In genomic region chr1:230983811-230984210, GRCh38 we compare ENCODE assay signal across 16 cellular contexts. TPM values are rescaled to one million over a fixed set of nuclear protein-coding genes. Genes with fewer than 3 reads are reported as not detected.
DNase-seq lines count a peak whose midpoint lies in the region; ATAC-seq and TF ChIP-seq lines count a peak whose summit lies in the region.
"Had no signal": no experiment of that assay in that cellular context is flagged by ENCODE, and none has a peak within 500 bp of the region (broad histone marks: within the 10 kb centered on the region; RNA-seq: fewer than 3 reads in every experiment).

No MANE protein-coding gene starts in this region.

- H3K27ac Mint-ChIP-seq in stimulated activated naive CD8-positive, alpha-beta T cell treated with anti-CD3 and anti-CD28 coated beads, Interleukin-15, Interleukin-2, amounts not matched to agents 100 ng/mL and 50 ng/mL, for 24 hours = peak overlapping the region; percentile 6
- no peak overlapping the region for H3K27ac Mint-ChIP-seq in endothelial cell (ENCODE audit: unreplicated experiment)
- peak overlapping the region; percentile 22 for H3K27ac Mint-ChIP-seq in stimulated activated memory B cell treated with anti-CD40 and anti-IgM and Interleukin-4, amounts not matched to agents 10 μg/mL and 1 μg/mL and 100 μg/mL, for 72 hours
- H3K27ac Mint-ChIP-seq in activated T-helper 1 cell treated with anti-CD3 and anti-CD28 coated beads, Interleukin-12 subunit alpha, Interleukin-12 subunit beta, Interleukin-2, Interleukin-4 antibody, amounts not matched to agents 30 ng/mL and 10 ng/mL and 1 ng/mL, durations not matched to agents 14 hours and 24 hours and 36 hours = no peak overlapping the region
- H3K27ac Mint-ChIP-seq in activated CD8-positive, alpha-beta memory T cell treated with anti-CD3 and anti-CD28 coated beads, Interleukin-2, amount 10 ng/mL, durations not matched to agents 7 days and 5 days = no peak overlapping the region
- H3K27ac Mint-ChIP-seq: CD8-positive, alpha-beta T cell had no signal

- CTCF ChIA-PET in activated CD8-positive, alpha-beta memory T cell treated with anti-CD3 and anti-CD28 coated beads, Interleukin-2, amount 10 ng/mL, durations not matched to agents 7 days and 5 days (lab: Charles Lee) = no interaction called here

- no peak for DNase-seq in stimulated activated naive CD8-positive, alpha-beta T cell treated with anti-CD3 and anti-CD28 coated beads, Interleukin-15, Interleukin-2, amounts not matched to agents 100 U/mL and 50 U/mL, for 24 hours
- DNase-seq in endothelial cell (ENCODE audit: low spot score) (no peak), C1 segment of cervical spinal cord (lab: John Stamatoyannopoulos, UW) (no peak)
- no peak for DNase-seq in activated T-helper 1 cell treated with anti-CD3 and anti-CD28 coated beads, Interleukin-12 subunit alpha, Interleukin-12 subunit beta, Interleukin-2, Interleukin-4 antibody, amounts not matched to agents 30 ng/mL and 10 ng/mL and 1 ng/mL, durations not matched to agents 14 hours and 24 hours and 36 hours (ENCODE audit: low spot score)
- no peak for DNase-seq in activated CD8-positive, alpha-beta memory T cell treated with anti-CD3 and anti-CD28 coated beads, Interleukin-2, amount 10 ng/mL, durations not matched to agents 7 days and 5 days
- DNase-seq: 8988T; CD8-positive, alpha-beta T cell; DMS 273 treated with DMSO at 0.1 percent for 48 hours; DMS53; DND-41; EL; GOT3; H7 had no signal

- peaks cover 12% of the 10 kb centered on the region for H3K4me1 Mint-ChIP-seq in stimulated activated naive CD8-positive, alpha-beta T cell treated with anti-CD3 and anti-CD28 coated beads, Interleukin-15, Interleukin-2, amounts not matched to agents 100 ng/mL and 50 ng/mL, for 24 hours (ENCODE audit: low read depth)
- peaks cover 30% of the 10 kb centered on the region for H3K4me1 Mint-ChIP-seq in endothelial cell (ENCODE audit: unreplicated experiment)
- H3K4me1 Mint-ChIP-seq in stimulated activated memory B cell treated with anti-CD40 and anti-IgM and Interleukin-4, amounts not matched to agents 10 μg/mL and 1 μg/mL and 100 μg/mL, for 72 hours = peaks cover 14% of the 10 kb centered on the region
- H3K4me1 Mint-ChIP-seq in activated T-helper 1 cell treated with anti-CD3 and anti-CD28 coated beads, Interleukin-12 subunit alpha, Interleukin-12 subunit beta, Interleukin-2, Interleukin-4 antibody, amounts not matched to agents 30 ng/mL and 10 ng/mL and 1 ng/mL, durations not matched to agents 14 hours and 24 hours and 36 hours (ENCODE audit: low read depth) = no peaks in the 10 kb centered on the region
- peaks cover 6% of the 10 kb centered on the region for H3K4me1 Mint-ChIP-seq in activated CD8-positive, alpha-beta memory T cell treated with anti-CD3 and anti-CD28 coated beads, Interleukin-2, amount 10 ng/mL, durations not matched to agents 7 days and 5 days

- no peak overlapping the region for H3K4me3 Mint-ChIP-seq in stimulated activated naive CD8-positive, alpha-beta T cell treated with anti-CD3 and anti-CD28 coated beads, Interleukin-15, Interleukin-2, amounts not matched to agents 100 ng/mL and 50 ng/mL, for 24 hours
- H3K4me3 Mint-ChIP-seq in endothelial cell (ENCODE audit: unreplicated experiment) = peak overlapping the region; percentile 85
- no peak overlapping the region for H3K4me3 Mint-ChIP-seq in stimulated activated memory B cell treated with anti-CD40 and anti-IgM and Interleukin-4, amounts not matched to agents 10 μg/mL and 1 μg/mL and 100 μg/mL, for 72 hours
- no peak overlapping the region for H3K4me3 Mint-ChIP-seq in activated T-helper 1 cell treated with anti-CD3 and anti-CD28 coated beads, Interleukin-12 subunit alpha, Interleukin-12 subunit beta, Interleukin-2, Interleukin-4 antibody, amounts not matched to agents 30 ng/mL and 10 ng/mL and 1 ng/mL, durations not matched to agents 14 hours and 24 hours and 36 hours
- H3K4me3 Mint-ChIP-seq in activated CD8-positive, alpha-beta memory T cell treated with anti-CD3 and anti-CD28 coated beads, Interleukin-2, amount 10 ng/mL, durations not matched to agents 7 days and 5 days = no peak overlapping the region
- H3K4me3 Mint-ChIP-seq: CD8-positive, alpha-beta T cell had no signal

- no peak for TF ChIP-seq CTCF in endothelial cell (IDR thresholded peaks at IDR 0.05; ENCODE audit: unreplicated experiment)

- no peak for ATAC-seq in stimulated activated naive CD8-positive, alpha-beta T cell treated with anti-CD3 and anti-CD28 coated beads, Interleukin-15, Interleukin-2, amounts not matched to agents 100 U/mL and 50 U/mL, for 24 hours
- no peak for ATAC-seq in stimulated activated memory B cell treated with anti-CD40 and anti-IgM and Interleukin-4, amounts not matched to agents 10 μg/mL and 1 μg/mL and 100 μg/mL, for 72 hours
- no peak for ATAC-seq in activated CD8-positive, alpha-beta memory T cell treated with anti-CD3 and anti-CD28 coated beads, Interleukin-2, amount 10 ng/mL, durations not matched to agents 7 days and 5 days
- ATAC-seq: CD8-positive, alpha-beta T cell; GM12878 had no signal

- no peaks in the 10 kb centered on the region for H3K27me3 Mint-ChIP-seq in stimulated activated naive CD8-positive, alpha-beta T cell treated with anti-CD3 and anti-CD28 coated beads, Interleukin-15, Interleukin-2, amounts not matched to agents 100 ng/mL and 50 ng/mL, for 24 hours
- H3K27me3 Mint-ChIP-seq in endothelial cell (ENCODE audit: unreplicated experiment) = peaks cover 12% of the 10 kb centered on the region
- H3K27me3 Mint-ChIP-seq in stimulated activated memory B cell treated with anti-CD40 and anti-IgM and Interleukin-4, amounts not matched to agents 10 μg/mL and 1 μg/mL and 100 μg/mL, for 72 hours = no peaks in the 10 kb centered on the region
- no peaks in the 10 kb centered on the region for H3K27me3 Mint-ChIP-seq in activated T-helper 1 cell treated with anti-CD3 and anti-CD28 coated beads, Interleukin-12 subunit alpha, Interleukin-12 subunit beta, Interleukin-2, Interleukin-4 antibody, amounts not matched to agents 30 ng/mL and 10 ng/mL and 1 ng/mL, durations not matched to agents 14 hours and 24 hours and 36 hours (ENCODE audit: insufficient read depth)
- no peaks in the 10 kb centered on the region for H3K27me3 Mint-ChIP-seq in activated CD8-positive, alpha-beta memory T cell treated with anti-CD3 and anti-CD28 coated beads, Interleukin-2, amount 10 ng/mL, durations not matched to agents 7 days and 5 days

- peaks cover 30% of the 10 kb centered on the region for H3K36me3 Mint-ChIP-seq in stimulated activated naive CD8-positive, alpha-beta T cell treated with anti-CD3 and anti-CD28 coated beads, Interleukin-15, Interleukin-2, amounts not matched to agents 100 ng/mL and 50 ng/mL, for 24 hours (ENCODE audit: low read depth)
- H3K36me3 Mint-ChIP-seq in endothelial cell (ENCODE audit: low read depth, unreplicated experiment) = peaks cover 8% of the 10 kb centered on the region
- H3K36me3 Mint-ChIP-seq in stimulated activated memory B cell treated with anti-CD40 and anti-IgM and Interleukin-4, amounts not matched to agents 10 μg/mL and 1 μg/mL and 100 μg/mL, for 72 hours = peaks cover 20% of the 10 kb centered on the region
- peaks cover 5% of the 10 kb centered on the region for H3K36me3 Mint-ChIP-seq in activated T-helper 1 cell treated with anti-CD3 and anti-CD28 coated beads, Interleukin-12 subunit alpha, Interleukin-12 subunit beta, Interleukin-2, Interleukin-4 antibody, amounts not matched to agents 30 ng/mL and 10 ng/mL and 1 ng/mL, durations not matched to agents 14 hours and 24 hours and 36 hours (ENCODE audit: low read depth)
- H3K36me3 Mint-ChIP-seq in activated CD8-positive, alpha-beta memory T cell treated with anti-CD3 and anti-CD28 coated beads, Interleukin-2, amount 10 ng/mL, durations not matched to agents 7 days and 5 days = peaks cover 9% of the 10 kb centered on the region

- H3K9me3 Mint-ChIP-seq in stimulated activated naive CD8-positive, alpha-beta T cell treated with anti-CD3 and anti-CD28 coated beads, Interleukin-15, Interleukin-2, amounts not matched to agents 100 ng/mL and 50 ng/mL, for 24 hours = no peaks in the 10 kb centered on the region
- no peaks in the 10 kb centered on the region for H3K9me3 Mint-ChIP-seq in endothelial cell (ENCODE audit: unreplicated experiment)
- no peaks in the 10 kb centered on the region for H3K9me3 Mint-ChIP-seq in stimulated activated memory B cell treated with anti-CD40 and anti-IgM and Interleukin-4, amounts not matched to agents 10 μg/mL and 1 μg/mL and 100 μg/mL, for 72 hours
- H3K9me3 Mint-ChIP-seq in activated T-helper 1 cell treated with anti-CD3 and anti-CD28 coated beads, Interleukin-12 subunit alpha, Interleukin-12 subunit beta, Interleukin-2, Interleukin-4 antibody, amounts not matched to agents 30 ng/mL and 10 ng/mL and 1 ng/mL, durations not matched to agents 14 hours and 24 hours and 36 hours = no peaks in the 10 kb centered on the region
- no peaks in the 10 kb centered on the region for H3K9me3 Mint-ChIP-seq in activated CD8-positive, alpha-beta memory T cell treated with anti-CD3 and anti-CD28 coated beads, Interleukin-2, amount 10 ng/mL, durations not matched to agents 7 days and 5 days (ENCODE audit: low read depth)
- H3K9me3 Mint-ChIP-seq: CD8-positive, alpha-beta T cell had no signal

- intact Hi-C loops in activated T-helper 1 cell treated with anti-CD3 and anti-CD28 coated beads, Interleukin-12 subunit alpha, Interleukin-12 subunit beta, Interleukin-2, Interleukin-4 antibody, amounts not matched to agents 30 ng/mL and 10 ng/mL and 1 ng/mL, durations not matched to agents 14 hours and 24 hours and 36 hours (cut with micrococcal nuclease) = no loop called here

RNA-seq across cellular contexts. Expression of gene ARV1, which starts 4.9 kb away (rescaled TPM):
- 8.3 TPM for total RNA-seq in endothelial cell (ENCODE audit: unreplicated experiment)
- 14.3 and 14.6 TPM in 2 replicates for total RNA-seq in activated T-helper 1 cell treated with anti-CD3 and anti-CD28 coated beads, Interleukin-12 subunit alpha, Interleukin-12 subunit beta, Interleukin-2, Interleukin-4 antibody, amounts not matched to agents 30 ng/mL and 10 ng/mL and 1 ng/mL, durations not matched to agents 14 hours and 24 hours and 36 hours
- 10 to 100 TPM; 12.9 to 16.0 TPM for total RNA-seq in activated CD8-positive, alpha-beta memory T cell treated with anti-CD3 and anti-CD28 coated beads, Interleukin-2, amount 10 ng/mL, durations not matched to agents 7 days and 5 days

RNA-seq across cellular contexts. Expression of gene TTC13, which starts 5.2 kb away (rescaled TPM):
- 62.5 TPM for total RNA-seq in endothelial cell (ENCODE audit: unreplicated experiment)
- total RNA-seq in activated T-helper 1 cell treated with anti-CD3 and anti-CD28 coated beads, Interleukin-12 subunit alpha, Interleukin-12 subunit beta, Interleukin-2, Interleukin-4 antibody, amounts not matched to agents 30 ng/mL and 10 ng/mL and 1 ng/mL, durations not matched to agents 14 hours and 24 hours and 36 hours = 20.7 and 21.8 TPM in 2 replicates
- total RNA-seq in activated CD8-positive, alpha-beta memory T cell treated with anti-CD3 and anti-CD28 coated beads, Interleukin-2, amount 10 ng/mL, durations not matched to agents 7 days and 5 days = 10 to 100 TPM; 30.8 to 39.2 TPM

RNA-seq across cellular contexts. Expression of gene FAM89A, which starts 56.2 kb away (rescaled TPM):
- total RNA-seq in endothelial cell (ENCODE audit: unreplicated experiment) = 48.0 TPM
- 23.2 and 28.0 TPM in 2 replicates for total RNA-seq in activated T-helper 1 cell treated with anti-CD3 and anti-CD28 coated beads, Interleukin-12 subunit alpha, Interleukin-12 subunit beta, Interleukin-2, Interleukin-4 antibody, amounts not matched to agents 30 ng/mL and 10 ng/mL and 1 ng/mL, durations not matched to agents 14 hours and 24 hours and 36 hours
- 1 to 10 TPM; 5.9 to 9.8 TPM for total RNA-seq in activated CD8-positive, alpha-beta memory T cell treated with anti-CD3 and anti-CD28 coated beads, Interleukin-2, amount 10 ng/mL, durations not matched to agents 7 days and 5 days

Comparison
In these comparisons a context has a peak if more than half of its experiments do, and no peak if none do; other contexts are left out.
1. H3K27ac Mint-ChIP-seq: peak in stimulated activated naive CD8-positive, alpha-beta T cell treated with anti-CD3 and anti-CD28 coated beads, Interleukin-15, Interleukin-2, amounts not matched to agents 100 ng/mL and 50 ng/mL, for 24 hours (single experiment) and stimulated activated memory B cell treated with anti-CD40 and anti-IgM and Interleukin-4, amounts not matched to agents 10 μg/mL and 1 μg/mL and 100 μg/mL, for 72 hours (single experiment); none in endothelial cell (single experiment), activated T-helper 1 cell treated with anti-CD3 and anti-CD28 coated beads, Interleukin-12 subunit alpha, Interleukin-12 subunit beta, Interleukin-2, Interleukin-4 antibody, amounts not matched to agents 30 ng/mL and 10 ng/mL and 1 ng/mL, durations not matched to agents 14 hours and 24 hours and 36 hours (single experiment) and activated CD8-positive, alpha-beta memory T cell treated with anti-CD3 and anti-CD28 coated beads, Interleukin-2, amount 10 ng/mL, durations not matched to agents 7 days and 5 days (single experiment).